In genomic region chr12:96364092-96364700, GRCh38 we compare ENCODE assay signal across 1 cellular context.
TF ChIP-seq lines count a peak whose summit lies in the region.

No MANE protein-coding gene starts in this region.

TF ChIP-seq in K562, 482 proteins besides CTCF, POLR2A, EP300 and RAD21 (continued from another document and continues in another):
- TF ChIP-seq ZMIZ1 (IDR thresholded peaks at IDR 0.05; ENCODE audit: low read depth in 2 of 2, low read length in 2 of 2) (no peak), ZNF431 (CRISPR knock-in tag; IDR thresholded peaks at IDR 0.05) (no peak), NCOA2 (IDR thresholded peaks at IDR 0.05; ENCODE audit: partially characterized antibody in 2 of 2) (no peak), CTBP1 (IDR thresholded peaks at IDR 0.05; ENCODE audit: borderline replicate concordance) (no peak), FOXP4 (CRISPR knock-in tag; IDR thresholded peaks at IDR 0.05; ENCODE audit: borderline replicate concordance) (no peak), ZBTB9 (CRISPR knock-in tag; IDR thresholded peaks at IDR 0.05) (no peak), JUND (IDR thresholded peaks at IDR 0.05; ENCODE audit: borderline replicate concordance, low read depth, low read length) (peak; percentile 20; the same call in 1 of the 2 replicates), JUND (tag; IDR thresholded peaks at IDR 0.05; ENCODE audit: borderline replicate concordance, low read depth, low read length) (no peak), IRF2 (CRISPR knock-in tag; IDR thresholded peaks at IDR 0.05) (no peak), PRPF4 (IDR thresholded peaks at IDR 0.05; ENCODE audit: insufficient read depth, low read depth, low read length, poor library complexity, severe bottlenecking) (no peak), ZC3H8 (IDR thresholded peaks at IDR 0.05) (no peak), MECOM (CRISPR knock-in tag; IDR thresholded peaks at IDR 0.05) (no peak), BDP1 (IDR thresholded peaks at IDR 0.05; ENCODE audit: insufficient read depth, insufficient read length) (no peak), DDX20 (tag; IDR thresholded peaks at IDR 0.05; ENCODE audit: low read depth) (no peak), CEBPB (tag; IDR thresholded peaks at IDR 0.05) (no peak), MAFG (tag; conservative IDR thresholded peaks at IDR 0.05) (peak; percentile 95), U2AF2 (optimal IDR thresholded peaks at IDR 0.05; ENCODE audit: low read depth, low read length) (no peak), GABPB2 (CRISPR knock-in tag; conservative IDR thresholded peaks at IDR 0.05) (no peak), SFPQ (IDR thresholded peaks at IDR 0.05; ENCODE audit: low read depth, low read length) (no peak), ELF4 (CRISPR knock-in tag; IDR thresholded peaks at IDR 0.05) (no peak), PHF20 (IDR thresholded peaks at IDR 0.05; ENCODE audit: partially characterized antibody) (no peak), ZNF398 (CRISPR knock-in tag; IDR thresholded peaks at IDR 0.05) (no peak), SNRNP70 (optimal IDR thresholded peaks at IDR 0.05; ENCODE audit: low read depth, low read length) (no peak), ZNF133 (CRISPR knock-in tag; IDR thresholded peaks at IDR 0.05) (no peak), NFE2L1 (tag; IDR thresholded peaks at IDR 0.05; ENCODE audit: borderline replicate concordance, low read depth) (peak; percentile 91), OTX1 (CRISPR knock-in tag; IDR thresholded peaks at IDR 0.05) (no peak), POLR2AphosphoS2 (IDR thresholded peaks at IDR 0.05; ENCODE audit: low read length) (no peak), TRIM25 (IDR thresholded peaks at IDR 0.05; ENCODE audit: borderline replicate concordance) (no peak), ZBTB8A (IDR thresholded peaks at IDR 0.05; ENCODE audit: partially characterized antibody) (no peak), NR4A1 (CRISPR knock-in tag; IDR thresholded peaks at IDR 0.05) (no peak), NR4A1 (tag; IDR thresholded peaks at IDR 0.05) (no peak), ATF3 (IDR thresholded peaks at IDR 0.05) (0 out of 2 replicates have a peak, but pooled peaks have one; percentile 32), ATF3 (CRISPR knock-in tag; conservative IDR thresholded peaks at IDR 0.05) (no peak), MAFK (IDR thresholded peaks at IDR 0.05; ENCODE audit: low read length) (peak; percentile 73; the same call in 1 of the 2 replicates), AFF4 (CRISPR knock-in tag; IDR thresholded peaks at IDR 0.05) (no peak), CBFB (CRISPR knock-in tag; IDR thresholded peaks at IDR 0.05) (no peak), ZFP1 (CRISPR knock-in tag; IDR thresholded peaks at IDR 0.05) (no peak), ZNF76 (CRISPR knock-in tag; IDR thresholded peaks at IDR 0.05; ENCODE audit: borderline replicate concordance) (no peak), NFE2 (IDR thresholded peaks at IDR 0.05; ENCODE audit: low read depth) (peak; percentile 92), MEIS2 (IDR thresholded peaks at IDR 0.05; ENCODE audit: partially characterized antibody) (peak; percentile 42), CREM (IDR thresholded peaks at IDR 0.05; ENCODE audit: low read depth) (no peak), SIN3A (IDR thresholded peaks at IDR 0.05; ENCODE audit: borderline replicate concordance in 2 of 2, control insufficient read depth in 1 of 2, low read depth in 2 of 2, low read length in 2 of 2) (no peak), HDAC1 (IDR thresholded peaks at IDR 0.05) (no peak), ZNF707 (CRISPR knock-in tag; conservative IDR thresholded peaks at IDR 0.05) (no peak), PKNOX1 (IDR thresholded peaks at IDR 0.05) (peak; percentile 68), CCNT2 (IDR thresholded peaks at IDR 0.05; ENCODE audit: borderline replicate concordance, extremely low read depth, insufficient read length, low read depth, low read length) (no peak), ZNF3 (CRISPR knock-in tag; IDR thresholded peaks at IDR 0.05) (no peak)
